7 cellular contexts compared by ENCODE assay signal in genomic region chr12:121917950-121918678, GRCh38. TPM values are rescaled to one million over a fixed set of nuclear protein-coding genes. Genes with fewer than 3 reads are reported as not detected.
DNase-seq lines count a peak whose midpoint lies in the region; ATAC-seq and TF ChIP-seq lines count a peak whose summit lies in the region.

TSS of gene CFAP251 (plus strand) at chr12:121918592. CDS start at chr12:121921306, 2,714 bp downstream.

- peak within 1 kb of the TSS; percentile 56 for H3K9ac ChIP-seq in endocrine pancreas (ENCODE audit: control insufficient read depth, insufficient read depth, low read length)

- H3K4me3 ChIP-seq in endocrine pancreas (ENCODE audit: control insufficient read depth, insufficient read depth, low read length) = peak within 1 kb of the TSS; percentile 57

- H3K9me3 ChIP-seq in endocrine pancreas (ENCODE audit: control insufficient read depth, low read length) = no peaks in the 10 kb centered on the region

- TF ChIP-seq CTCF in mesothelial cell of epicardium (IDR thresholded peaks at IDR 0.05; ENCODE audit: unreplicated experiment) = peak; percentile 67

- H3K27ac Mint-ChIP-seq in mesothelial cell of epicardium = peak within 1 kb of the TSS; percentile 53

- peak; percentile 67 for ATAC-seq in GM18520 (IDR thresholded peaks at IDR 0.05; ENCODE audit: unreplicated experiment)
- ATAC-seq in HG03066 (IDR thresholded peaks at IDR 0.05; ENCODE audit: low read depth, unreplicated experiment) = peak; percentile 93

- DNase-seq in NCI-H2227 treated with DMSO at 0.1 percent for 48 hours (lab: John Stamatoyannopoulos, UW) (peak; percentile 59), mesothelial cell of epicardium (ENCODE audit: low spot score in 2 of 2, unreplicated experiment in 2 of 2) (peak; percentile 78 to 86)
- DNase-seq in activated CD8-positive, alpha-beta memory T cell treated with anti-CD3 and anti-CD28 coated beads for 4 hours (ENCODE audit: low read depth in 2 of 2) = peak; percentile 89 to 90
- DNase-seq in stimulated activated CD8-positive, alpha-beta memory T cell treated with anti-CD3 and anti-CD28 coated beads, Interleukin-15, amount 100 ng/mL, for 4 hours (ENCODE audit: low read depth in 2 of 2) = peak; percentile 88 to 89

- H3K9me3 Mint-ChIP-seq in mesothelial cell of epicardium = no peaks in the 10 kb centered on the region

- no peaks in the 10 kb centered on the region for H3K27me3 ChIP-seq in endocrine pancreas (ENCODE audit: control insufficient read depth, insufficient read depth, low read length)

- peaks cover 5% of the 10 kb centered on the region for H3K4me1 Mint-ChIP-seq in mesothelial cell of epicardium

- no peaks in the 10 kb centered on the region for H3K27me3 Mint-ChIP-seq in mesothelial cell of epicardium (ENCODE audit: low read depth)

- H3K4me1 ChIP-seq in endocrine pancreas (ENCODE audit: control insufficient read depth, insufficient read depth, low read length) = no peaks in the 10 kb centered on the region

- H3K4me3 Mint-ChIP-seq in mesothelial cell of epicardium = peak within 1 kb of the TSS; percentile 61

- H3K36me3 ChIP-seq in endocrine pancreas (ENCODE audit: control insufficient read depth, insufficient read depth, low read length) = no peaks in the 10 kb centered on the region

- H3K36me3 Mint-ChIP-seq in mesothelial cell of epicardium = peaks cover 8% of the 10 kb centered on the region

RNA-seq across cellular contexts. Expression of gene CFAP251, which starts in this region (rescaled TPM):
- total RNA-seq in mesothelial cell of epicardium = 6.6 to 6.9 TPM (median 6.6 TPM) in 3 replicates

Comparison
In these comparisons a context has a peak if more than half of its experiments do, and no peak if none do; other contexts are left out.
1. Peak in every context shown above with its lines: DNase-seq, ATAC-seq and H3K4me3 ChIP-seq.